17 cellular contexts compared by ENCODE assay signal in genomic region chr21:14987370-14988170, GRCh38.
"Had no signal": no experiment of that assay in that cellular context is flagged by ENCODE, and none has a peak within 500 bp of the region (broad histone marks: within the 10 kb centered on the region; RNA-seq: fewer than 3 reads in every experiment).

No MANE protein-coding gene starts in this region.

- H3K9me3 ChIP-seq: prostate gland, right lobe of liver, spleen, suprapubic skin had no signal

- H3K4me1 ChIP-seq: prostate gland, suprapubic skin had no signal

- H3K36me3 ChIP-seq: prostate gland, right lobe of liver, suprapubic skin had no signal

- H3K27me3 Mint-ChIP-seq: activated T-helper 17 cell treated with anti-CD3 and anti-CD28 coated beads, Interleukin-2, amount 50 U/mL, for 72 hours; naive thymus-derived CD8-positive, alpha-beta T cell; stimulated activated naive CD8-positive, alpha-beta T cell treated with anti-CD3 and anti-CD28 coated beads, Interleukin-15, Interleukin-2, amounts not matched to agents 100 ng/mL and 50 ng/mL, for 24 hours; type B pancreatic cell had no signal

- ATAC-seq: activated T-helper 17 cell treated with anti-CD3 and anti-CD28 coated beads, Interleukin-2, amount 50 U/mL, for 72 hours; esophagus mucosa; left cardiac atrium; naive thymus-derived CD8-positive, alpha-beta T cell had no signal

- H3K27ac Mint-ChIP-seq: activated naive CD4-positive, alpha-beta T cell treated with anti-CD3 and anti-CD28 coated beads for 36 hours; activated T-helper 17 cell treated with anti-CD3 and anti-CD28 coated beads, Interleukin-2, amount 50 U/mL, for 72 hours; stimulated activated naive CD8-positive, alpha-beta T cell treated with anti-CD3 and anti-CD28 coated beads, Interleukin-15, Interleukin-2, amounts not matched to agents 100 ng/mL and 50 ng/mL, for 24 hours; type B pancreatic cell had no signal

- H3K9me3 Mint-ChIP-seq: activated naive CD4-positive, alpha-beta T cell treated with anti-CD3 and anti-CD28 coated beads for 36 hours; activated T-helper 17 cell treated with anti-CD3 and anti-CD28 coated beads, Interleukin-2, amount 50 U/mL, for 72 hours; naive thymus-derived CD8-positive, alpha-beta T cell; stimulated activated naive CD8-positive, alpha-beta T cell treated with anti-CD3 and anti-CD28 coated beads, Interleukin-15, Interleukin-2, amounts not matched to agents 100 ng/mL and 50 ng/mL, for 24 hours had no signal

- H3K27me3 ChIP-seq: right lobe of liver, spleen, suprapubic skin had no signal

- H3K4me3 ChIP-seq: lung, prostate gland, right lobe of liver, spleen, suprapubic skin had no signal

- H3K27ac ChIP-seq: prostate gland, right lobe of liver, spleen, suprapubic skin had no signal

- DNase-seq: activated CD4-positive, alpha-beta T cell treated with anti-CD3 and anti-CD28 coated beads for 1 hour; activated CD4-positive, alpha-beta T cell treated with anti-CD3 and anti-CD28 coated beads, Interleukin-2, amount 50 U/mL, for 4 hours; activated naive CD4-positive, alpha-beta T cell treated with anti-CD3 and anti-CD28 coated beads for 36 hours; hippocampal formation; left cardiac atrium; naive thymus-derived CD8-positive, alpha-beta T cell; nucleus accumbens; right lobe of liver; spleen; T-helper 9 cell had no signal

- H3K4me3 Mint-ChIP-seq: activated naive CD4-positive, alpha-beta T cell treated with anti-CD3 and anti-CD28 coated beads for 36 hours; activated T-helper 17 cell treated with anti-CD3 and anti-CD28 coated beads, Interleukin-2, amount 50 U/mL, for 72 hours; naive thymus-derived CD8-positive, alpha-beta T cell; stimulated activated naive CD8-positive, alpha-beta T cell treated with anti-CD3 and anti-CD28 coated beads, Interleukin-15, Interleukin-2, amounts not matched to agents 100 ng/mL and 50 ng/mL, for 24 hours; type B pancreatic cell had no signal
